Comparison of ENCODE assay signal across 8 cellular contexts in genomic region chr15:70195808-70196304, GRCh38.
DNase-seq lines count a peak whose midpoint lies in the region; ATAC-seq, FAIRE-seq and TF ChIP-seq lines count a peak whose summit lies in the region.

No MANE protein-coding gene starts in this region.

- H3K36me3 ChIP-seq in IMR-90 (ENCODE audit: control insufficient read depth, insufficient read depth, low read length), result no peaks in the 10 kb centered on the region

- DNase-seq in IMR-90, result peak; percentile 92
- DNase-seq in dedifferentiated amniotic fluid mesenchymal stem cell (ENCODE audit: extremely low spot score), result peak; percentile 71
- peak; percentile 76 for DNase-seq in medulla oblongata (ENCODE audit: extremely low spot score)
- peak; percentile 64 for DNase-seq in ureter (ENCODE audit: low spot score)
- DNase-seq in GM19239 (ENCODE audit: insufficient read length, low spot score), result no peak
- DNase-seq in NCI-H748 treated with DMSO at 0.1 percent for 48 hours (lab: John Stamatoyannopoulos, UW), result no peak
- no peak for DNase-seq in SK-N-DZ (ENCODE audit: low spot score)
- no peak for DNase-seq in stimulated activated CD4-positive, alpha-beta T cell treated with anti-CD3 and anti-CD28 coated beads, Interleukin-4, amount 100 ng/mL, for 4 hours

- H3K23ac ChIP-seq in IMR-90 (ENCODE audit: low read depth, low read length), result peak overlapping the region; percentile 10; the same call in 1 of the 2 replicates

- no peaks in the 10 kb centered on the region for H4K20me1 ChIP-seq in IMR-90 (ENCODE audit: insufficient read depth, low read length)

- H3K79me1 ChIP-seq in IMR-90 (ENCODE audit: low read depth in 1 of 2, low read length in 2 of 2), result no peaks in the 10 kb centered on the region

- CTCF ChIA-PET in IMR-90 (lab: Yijun Ruan, JAX), result no interaction called here

- H3K4me2 ChIP-seq in IMR-90 (ENCODE audit: low read depth, low read length), result no peak overlapping the region

- dilution Hi-C loops in IMR-90 (cut with HindIII; ENCODE audit: low sequenced_read_pairs, unreplicated experiment), result no loop called here

- 0 out of 2 replicates have a peak overlapping the region, but pooled peaks have one; percentile 0 for H4K5ac ChIP-seq in IMR-90 (ENCODE audit: low read depth, low read length)

- peak overlapping the region; percentile 88 for H2AK9ac ChIP-seq in IMR-90 (replicated peaks; ENCODE audit: low read depth, low read length, poor library complexity)

- peak; percentile 99 for ATAC-seq in IMR-90 (ENCODE audit: low read depth)

- in situ Hi-C loops in IMR-90 (cut with MboI; ENCODE audit: low sequenced_read_pairs), result no loop called here

- peak overlapping the region; percentile 65; the same call in 1 of the 2 replicates for H3K14ac ChIP-seq in IMR-90 (replicated peaks; ENCODE audit: low read depth, low read length)

- H2BK15ac ChIP-seq in IMR-90 (ENCODE audit: low read depth, low read length), result peak overlapping the region; percentile 68; the same call in 2 of the 3 replicates

- H3K18ac ChIP-seq in IMR-90 (ENCODE audit: low read depth, low read length), result peak overlapping the region; percentile 34

- no peak overlapping the region for H2BK5ac ChIP-seq in IMR-90 (ENCODE audit: low read depth, low read length, poor library complexity, severe bottlenecking)

- FAIRE-seq in GM19239 (lab: Jason Lieb, UNC), result no peak

- peaks cover 6% of the 10 kb centered on the region for H3K9me3 ChIP-seq in IMR-90 (ENCODE audit: control insufficient read depth, insufficient read depth, low read length)

- WGBS in IMR-90 (ENCODE audit: extremely low coverage in 2 of 2, insufficient read length in 1 of 2), 2 experiments, result 60% methylated on average over 1 of the region's 9 CpGs; no CpG with 5 or more reads in 1 of the 2 experiments

- peaks cover 14% of the 10 kb centered on the region for H3K4me1 ChIP-seq in IMR-90 (ENCODE audit: control insufficient read depth, insufficient read depth, low read length)

- peak overlapping the region; percentile 31 to 80; a peak in 3 of 4 replicates for H4K8ac ChIP-seq in IMR-90 (ENCODE audit: low read depth in 2 of 2, low read length in 2 of 2)

- H2BK20ac ChIP-seq in IMR-90 (ENCODE audit: low read depth, low read length), result peak overlapping the region; percentile 72

- no TSS peak for BruUV-seq in IMR-90 (replicated peaks; lab: Mats Ljungman, UMichigan)

- H3K4ac ChIP-seq in IMR-90 (ENCODE audit: low read depth, low read length), result peak overlapping the region; percentile 76

- 0 out of 2 replicates have a peak, but pooled peaks cover 5% of the 10 kb centered on the region for H3K9me1 ChIP-seq in IMR-90 (ENCODE audit: insufficient read depth, low read length)

- H2AK5ac ChIP-seq in IMR-90 (ENCODE audit: low read depth, low read length), result peak overlapping the region; percentile 81; the same call in 1 of the 2 replicates

- H3K27ac ChIP-seq in IMR-90 (ENCODE audit: insufficient read depth, low read length), result peak overlapping the region; percentile 51

- peak; percentile 25 for TF ChIP-seq RAD21 in IMR-90 (IDR thresholded peaks at IDR 0.05; ENCODE audit: low read length)

- H4K91ac ChIP-seq in IMR-90 (ENCODE audit: insufficient read depth, low read depth, low read length), result peak overlapping the region; percentile 80

- no peak for TF ChIP-seq POLR2A in IMR-90 (IDR thresholded peaks at IDR 0.05; ENCODE audit: low read depth, low read length)

- H2AFZ ChIP-seq in IMR-90 (replicated peaks; ENCODE audit: low read length, poor library complexity), result peak overlapping the region; percentile 91

- H2BK120ac ChIP-seq in IMR-90 (ENCODE audit: low read depth, low read length), result peak overlapping the region; percentile 75

- no peak overlapping the region for H3K4me3 ChIP-seq in IMR-90 (ENCODE audit: insufficient read depth, low read depth, low read length)

- H3K27me3 ChIP-seq in IMR-90 (ENCODE audit: control insufficient read depth, insufficient read depth, low read length), result peaks cover 27% of the 10 kb centered on the region

- no peak for TF ChIP-seq CTCF in IMR-90 (conservative IDR thresholded peaks at IDR 0.05; ENCODE audit: low read depth, low read length)

- intact Hi-C loops in IMR-90 (cut with micrococcal nuclease), result no loop called here

- H3K56ac ChIP-seq in IMR-90 (ENCODE audit: extremely low read depth, insufficient read depth, low read length), result no peak overlapping the region

- POLR2A ChIA-PET in IMR-90 (lab: Charles Lee; ENCODE audit: unreplicated experiment), result no interaction called here

- H3K9ac ChIP-seq in IMR-90 (ENCODE audit: low read depth, low read length), result peak overlapping the region; percentile 36

TF ChIP-seq in IMR-90, 13 proteins besides CTCF, POLR2A, EP300 and RAD21:
- TF ChIP-seq RFX5 (IDR thresholded peaks at IDR 0.05; ENCODE audit: low read depth, low read length) (no peak), MXI1 (IDR thresholded peaks at IDR 0.05; ENCODE audit: borderline replicate concordance, low read depth, low read length) (peak; percentile 87), BHLHE40 (IDR thresholded peaks at IDR 0.05; ENCODE audit: low read depth, low read length) (peak; percentile 54; the same call in 1 of the 2 replicates), MAFK (IDR thresholded peaks at IDR 0.05; ENCODE audit: low read depth, low read length) (0 out of 2 replicates have a peak, but pooled peaks have one; percentile 35), FOS (IDR thresholded peaks at IDR 0.05; ENCODE audit: low read depth, low read length) (peak; percentile 93), SMC3 (IDR thresholded peaks at IDR 0.05; ENCODE audit: low read depth, low read length) (no peak), CEBPB (IDR thresholded peaks at IDR 0.05; ENCODE audit: low read depth, low read length) (no peak), ELK1 (IDR thresholded peaks at IDR 0.05; ENCODE audit: borderline replicate concordance, low read depth, low read length) (no peak), NFE2L2 (IDR thresholded peaks at IDR 0.05; ENCODE audit: low read depth, low read length) (peak; percentile 95), RCOR1 (IDR thresholded peaks at IDR 0.05; ENCODE audit: insufficient replicate concordance, low read length) (no peak), CHD1 (IDR thresholded peaks at IDR 0.05; ENCODE audit: low read depth, low read length) (no peak), MAZ (IDR thresholded peaks at IDR 0.05; ENCODE audit: borderline replicate concordance, low read depth, low read length) (peak; percentile 39; the same call in 1 of the 2 replicates)
- TF ChIP-seq, protein P1, sequence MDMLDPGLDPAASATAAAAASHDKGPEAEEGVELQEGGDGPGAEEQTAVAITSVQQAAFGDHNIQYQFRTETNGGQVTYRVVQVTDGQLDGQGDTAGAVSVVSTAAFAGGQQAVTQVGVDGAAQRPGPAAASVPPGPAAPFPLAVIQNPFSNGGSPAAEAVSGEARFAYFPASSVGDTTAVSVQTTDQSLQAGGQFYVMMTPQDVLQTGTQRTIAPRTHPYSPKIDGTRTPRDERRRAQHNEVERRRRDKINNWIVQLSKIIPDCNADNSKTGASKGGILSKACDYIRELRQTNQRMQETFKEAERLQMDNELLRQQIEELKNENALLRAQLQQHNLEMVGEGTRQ (IDR thresholded peaks at IDR 0.05; ENCODE audit: low read depth, low read length), result peak; percentile 63

Comparison
In these comparisons a context has a peak if more than half of its experiments do, and no peak if none do; other contexts are left out.
1. DNase-seq: peak in IMR-90 (single experiment), dedifferentiated amniotic fluid mesenchymal stem cell (single experiment), medulla oblongata (single experiment) and ureter (single experiment); none in GM19239 (single experiment), NCI-H748 treated with DMSO at 0.1 percent for 48 hours (single experiment), SK-N-DZ (single experiment) and stimulated activated CD4-positive, alpha-beta T cell treated with anti-CD3 and anti-CD28 coated beads, Interleukin-4, amount 100 ng/mL, for 4 hours (0 of 2).